In genomic region chr2:239958366-239958765, GRCh38 we compare ENCODE assay signal across 32 cellular contexts.
DNase-seq lines count a peak whose midpoint lies in the region; ATAC-seq, FAIRE-seq and TF ChIP-seq lines count a peak whose summit lies in the region.
"Had no signal": no experiment of that assay in that cellular context is flagged by ENCODE, and none has a peak within 500 bp of the region (broad histone marks: within the 10 kb centered on the region; RNA-seq: fewer than 3 reads in every experiment).

No MANE protein-coding gene starts in this region.

- peak; percentile 17 for DNase-seq in NCI-H2196 (lab: John Stamatoyannopoulos, UW; ENCODE audit: unreplicated experiment)
- peak; percentile 29 for DNase-seq in kidney
- DNase-seq in stimulated activated effector memory CD8-positive, alpha-beta T cell treated with anti-CD3 and anti-CD28 coated beads, Interleukin-12 subunit alpha, Interleukin-12 subunit beta, amount 100 ng/mL, for 72 hours (ENCODE audit: low spot score in 2 of 2) = no peak
- DNase-seq in nucleus accumbens (lab: John Stamatoyannopoulos, UW) = no peak
- DNase-seq: activated CD4-positive, CD25-positive, alpha-beta regulatory T cell treated with anti-CD3 and anti-CD28 coated beads, Interleukin-2, amount 50 U/mL, for 72 hours; activated CD8-positive, alpha-beta T cell treated with anti-CD3 and anti-CD28 coated beads, Interleukin-2, amount 10 ng/mL, durations not matched to agents 7 days and 5 days; activated gamma-delta T cell treated with Interleukin-2 at 50 U/mL for 16 hours; activated naive CD8-positive, alpha-beta T cell treated with anti-CD3 and anti-CD28 coated beads, Interleukin-2, amount 50 U/mL, for 24 hours; activated T-cell treated with anti-CD3 and anti-CD28 coated beads for 4 hours; esophagus squamous epithelium; HFFc6; lower lobe of right lung; NCI-H1092; NCI-H1930; NCI-H446 treated with DMSO at 0.1 percent for 48 hours; NK-92 treated with Interleukin-12 subunit alpha and Interleukin-12 subunit beta, amount 100 ng/mL, for 24 hours; stimulated activated CD4-positive, alpha-beta T cell treated with anti-CD3 and anti-CD28 coated beads, Interleukin-2, amount 100 ng/mL, for 48 hours; T-cell had no signal

- ATAC-seq in stimulated activated effector memory CD8-positive, alpha-beta T cell treated with anti-CD3 and anti-CD28 coated beads, Interleukin-12 subunit alpha, Interleukin-12 subunit beta, amount 100 ng/mL, for 72 hours = no peak
- ATAC-seq in GM19324 (IDR thresholded peaks at IDR 0.05; ENCODE audit: low FRiP score, unreplicated experiment) = no peak
- ATAC-seq in GM21786 (IDR thresholded peaks at IDR 0.05; ENCODE audit: unreplicated experiment) = no peak
- ATAC-seq: activated CD8-positive, alpha-beta T cell treated with anti-CD3 and anti-CD28 coated beads, Interleukin-2, amount 10 ng/mL, durations not matched to agents 7 days and 5 days; activated naive CD8-positive, alpha-beta T cell treated with anti-CD3 and anti-CD28 coated beads, Interleukin-2, amount 50 U/mL, for 24 hours; GM23338; lower lobe of right lung; Panc1; stimulated activated memory B cell treated with anti-CD40 and anti-IgM and Interleukin-4, amounts not matched to agents 10 μg/mL and 1 μg/mL and 100 μg/mL, for 72 hours; T-cell had no signal

- H3K27ac Mint-ChIP-seq in stimulated activated effector memory CD8-positive, alpha-beta T cell treated with anti-CD3 and anti-CD28 coated beads, Interleukin-12 subunit alpha, Interleukin-12 subunit beta, amount 100 ng/mL, for 72 hours = peak overlapping the region; percentile 33
- H3K27ac Mint-ChIP-seq: activated CD8-positive, alpha-beta T cell treated with anti-CD3 and anti-CD28 coated beads, Interleukin-2, amount 10 ng/mL, durations not matched to agents 7 days and 5 days; activated naive CD8-positive, alpha-beta T cell treated with anti-CD3 and anti-CD28 coated beads, Interleukin-2, amount 50 U/mL, for 24 hours; GM23338; stimulated activated memory B cell treated with anti-CD40 and anti-IgM and Interleukin-4, amounts not matched to agents 10 μg/mL and 1 μg/mL and 100 μg/mL, for 72 hours; T-cell had no signal

- peaks cover 25% of the 10 kb centered on the region for H3K36me3 Mint-ChIP-seq in stimulated activated effector memory CD8-positive, alpha-beta T cell treated with anti-CD3 and anti-CD28 coated beads, Interleukin-12 subunit alpha, Interleukin-12 subunit beta, amount 100 ng/mL, for 72 hours

- H3K27ac ChIP-seq in angular gyrus (ENCODE audit: low read depth, low read length) = peak overlapping the region; percentile 10
- no peak overlapping the region for H3K27ac ChIP-seq in kidney (ENCODE audit: low read depth in 2 of 2, low read length in 2 of 2)
- H3K27ac ChIP-seq: C4-2B, coronary artery, lower lobe of right lung, SJSA1, thoracic aorta, vagina had no signal

- H3K4me1 Mint-ChIP-seq in stimulated activated effector memory CD8-positive, alpha-beta T cell treated with anti-CD3 and anti-CD28 coated beads, Interleukin-12 subunit alpha, Interleukin-12 subunit beta, amount 100 ng/mL, for 72 hours = peaks cover 12% of the 10 kb centered on the region
- H3K4me1 Mint-ChIP-seq: IgD-negative memory B cell, T-cell had no signal

- H3K9me3 Mint-ChIP-seq in stimulated activated effector memory CD8-positive, alpha-beta T cell treated with anti-CD3 and anti-CD28 coated beads, Interleukin-12 subunit alpha, Interleukin-12 subunit beta, amount 100 ng/mL, for 72 hours = no peaks in the 10 kb centered on the region
- H3K9me3 Mint-ChIP-seq: activated naive CD8-positive, alpha-beta T cell treated with anti-CD3 and anti-CD28 coated beads, Interleukin-2, amount 50 U/mL, for 24 hours; GM23338; HFFc6; IgD-negative memory B cell; stimulated activated memory B cell treated with anti-CD40 and anti-IgM and Interleukin-4, amounts not matched to agents 10 μg/mL and 1 μg/mL and 100 μg/mL, for 72 hours; T-cell had no signal

- peaks cover 0 to 9% of the 10 kb centered on the region in 2 donors for H3K4me1 ChIP-seq in kidney (ENCODE audit: control insufficient read depth in 1 of 2, insufficient read depth in 1 of 2, low read depth in 1 of 2, low read length in 2 of 2)
- H3K4me1 ChIP-seq: SJSA1 had no signal

- no peak for FAIRE-seq in kidney (lab: Jason Lieb, UNC)
- FAIRE-seq: frontal cortex, TTC549 had no signal

- TF ChIP-seq CTCF in kidney (IDR thresholded peaks at IDR 0.05; ENCODE audit: borderline replicate concordance, extremely low read depth, insufficient read depth) = no peak

- H3K4me3 ChIP-seq in kidney (ENCODE audit: low read length in 2 of 2) = no peak overlapping the region
- H3K4me3 ChIP-seq: coronary artery, esophagus squamous epithelium, GM23338, lower lobe of right lung, SJSA1, thoracic aorta, vagina had no signal

- intact Hi-C loops in kidney (cut with DNase I) = no loop called here

- peaks cover 0 to 3% of the 10 kb centered on the region in 2 donors for H3K36me3 ChIP-seq in kidney (ENCODE audit: control insufficient read depth in 1 of 2, insufficient read depth in 2 of 2, low read length in 2 of 2)

- H3K9ac ChIP-seq in kidney (ENCODE audit: low read length in 2 of 2) = no peak overlapping the region

- H3K4me3 Mint-ChIP-seq in stimulated activated effector memory CD8-positive, alpha-beta T cell treated with anti-CD3 and anti-CD28 coated beads, Interleukin-12 subunit alpha, Interleukin-12 subunit beta, amount 100 ng/mL, for 72 hours = no peak overlapping the region
- H3K4me3 Mint-ChIP-seq: activated CD8-positive, alpha-beta T cell treated with anti-CD3 and anti-CD28 coated beads, Interleukin-2, amount 10 ng/mL, durations not matched to agents 7 days and 5 days; activated naive CD8-positive, alpha-beta T cell treated with anti-CD3 and anti-CD28 coated beads, Interleukin-2, amount 50 U/mL, for 24 hours; GM23338; HFFc6; stimulated activated memory B cell treated with anti-CD40 and anti-IgM and Interleukin-4, amounts not matched to agents 10 μg/mL and 1 μg/mL and 100 μg/mL, for 72 hours; T-cell had no signal

- H3K9me3 ChIP-seq in kidney (ENCODE audit: control insufficient read depth in 1 of 2, low read length in 2 of 2) = no peaks in the 10 kb centered on the region
- H3K9me3 ChIP-seq: esophagus squamous epithelium, lower lobe of right lung, SJSA1, thoracic aorta, vagina had no signal

Comparison
In these comparisons a context has a peak if more than half of its experiments do, and no peak if none do; other contexts are left out.
1. DNase-seq: peak in NCI-H2196 (single experiment) and kidney (single experiment); none in stimulated activated effector memory CD8-positive, alpha-beta T cell treated with anti-CD3 and anti-CD28 coated beads, Interleukin-12 subunit alpha, Interleukin-12 subunit beta, amount 100 ng/mL, for 72 hours (0 of 2) and nucleus accumbens (0 of 56).